ENCODE assay signal across 17 cellular contexts in the genomic region with DNA sequence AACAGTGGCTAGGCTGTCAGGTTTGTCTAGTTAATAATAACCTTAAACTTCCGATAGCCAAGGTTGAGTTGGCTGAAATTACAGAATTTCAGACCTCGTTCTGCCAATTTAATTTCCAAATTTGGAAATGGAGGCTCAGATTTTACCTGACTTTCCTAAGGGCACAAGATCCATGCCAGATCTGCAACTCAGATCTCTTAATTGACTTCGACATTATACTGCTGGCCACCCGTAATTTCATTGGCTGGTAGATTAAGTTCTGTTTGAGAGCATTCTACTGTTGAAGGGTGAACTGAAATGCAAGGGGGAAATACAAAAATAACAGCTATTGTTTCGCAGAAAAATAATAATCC.
DNase-seq lines count a peak whose midpoint lies in the region; ATAC-seq and TF ChIP-seq lines count a peak whose summit lies in the region.
"Had no signal": no experiment of that assay in that cellular context is flagged by ENCODE, and none has a peak within 500 bp of the region (broad histone marks: within the 10 kb centered on the region; RNA-seq: fewer than 3 reads in every experiment).

No MANE protein-coding gene starts in this region.

- no peaks in the 10 kb centered on the region for H3K9me3 ChIP-seq in SK-N-SH
- no peaks in the 10 kb centered on the region for H3K9me3 ChIP-seq in right lobe of liver
- H3K9me3 ChIP-seq in neuronal stem cell (replicated peaks in 1 of 2; ENCODE audit: control insufficient read depth in 2 of 2, insufficient read depth in 1 of 2, low read depth in 1 of 2, low read length in 2 of 2) = no peaks in the 10 kb centered on the region

- H3K9me2 ChIP-seq in SK-N-SH = no peaks in the 10 kb centered on the region

- H3K27ac ChIP-seq in SK-N-SH (ENCODE audit: low read depth in 2 of 2, low read length in 1 of 2) (peak overlapping the region in 1 of 2 experiments; percentile 91; a peak in 2 of 4 replicates), right lobe of liver (peak overlapping the region in 1 of 3 donors; percentile 59), neuronal stem cell (replicated peaks; ENCODE audit: low read length) (no peak overlapping the region)
- H3K27ac ChIP-seq: 22Rv1; BLaER1 treated with 17β-estradiol and CSF1 and Interleukin-3, amounts not matched to agents 10 nM and 100 nM; GM23248 had no signal

- H3K27me3 ChIP-seq in SK-N-SH (ENCODE audit: insufficient read depth) (no peaks in the 10 kb centered on the region), right lobe of liver (no peaks in the 10 kb centered on the region), neuronal stem cell (ENCODE audit: control insufficient read depth in 3 of 3, insufficient read depth in 3 of 3, low read depth in 1 of 3, low read length in 3 of 3) (peaks cover 0 to 4% (median 0%) of the 10 kb centered on the region in 3 experiments)
- H3K27me3 ChIP-seq: BLaER1 treated with 17β-estradiol and CSF1 and Interleukin-3, amounts not matched to agents 10 nM and 100 nM had no signal

- no peak overlapping the region for H2BK12ac ChIP-seq in neuronal stem cell (ENCODE audit: low read length)

- POLR2A ChIA-PET in SK-N-SH (lab: Yijun Ruan, JAX) = no interaction called here

- CTCF ChIA-PET in SK-N-SH (lab: Yijun Ruan, JAX) = interaction anchor here (0.8 to 1.8 kb wide), 4 partner anchors 10 to 207 kb away, joined by 3 to 11 read pairs (median 4); no protein-coding TSS in a partner anchor

- H3K79me2 ChIP-seq in SK-N-SH (ENCODE audit: insufficient read depth) = no peaks in the 10 kb centered on the region

- H2AFZ ChIP-seq in SK-N-SH (ENCODE audit: low read depth) (no peak overlapping the region), neuronal stem cell (ENCODE audit: low read length) (no peak overlapping the region)
- H2AFZ ChIP-seq: GM23248 had no signal

- no peaks in the 10 kb centered on the region for H3K79me1 ChIP-seq in neuronal stem cell (ENCODE audit: low read depth, low read length)

- no peak overlapping the region for H2BK120ac ChIP-seq in neuronal stem cell (ENCODE audit: low read depth, low read length)

- TF ChIP-seq CTCF in SK-N-SH (IDR thresholded peaks at IDR 0.05) (no peak), right lobe of liver (IDR thresholded peaks at IDR 0.05) (no peak)

- no peaks in the 10 kb centered on the region for H4K20me1 ChIP-seq in SK-N-SH (ENCODE audit: insufficient read depth)
- H4K20me1 ChIP-seq: BLaER1 treated with 17β-estradiol and CSF1 and Interleukin-3, amounts not matched to agents 10 nM and 100 nM had no signal

- H4K91ac ChIP-seq in neuronal stem cell (ENCODE audit: low read depth, low read length, poor library complexity) = no peak overlapping the region

- no peaks in the 10 kb centered on the region for H3F3A ChIP-seq in SK-N-SH (replicated peaks; ENCODE audit: insufficient read depth)

- no peak overlapping the region for H3K18ac ChIP-seq in neuronal stem cell (ENCODE audit: low read length)

- no peak for TF ChIP-seq POLR2A in right lobe of liver (IDR thresholded peaks at IDR 0.05)

- ATAC-seq in SK-N-SH treated with all-trans-retinoic acid at 6 μM for 48 hours (no peak), right lobe of liver (peak; percentile 54 to 77 (median 64))

- H3K14ac ChIP-seq in neuronal stem cell (ENCODE audit: low read length) = no peak overlapping the region

- no peak overlapping the region for H2BK15ac ChIP-seq in neuronal stem cell (ENCODE audit: low read length)

- H3K9ac ChIP-seq in SK-N-SH = no peak overlapping the region
- H3K9ac ChIP-seq in neuronal stem cell (ENCODE audit: low read depth, low read length, poor library complexity) = no peak overlapping the region
- H3K9ac ChIP-seq: BLaER1 treated with 17β-estradiol and CSF1 and Interleukin-3, amounts not matched to agents 10 nM and 100 nM; GM23248 had no signal

- H2AK5ac ChIP-seq in neuronal stem cell (ENCODE audit: low read depth, low read length) = no peak overlapping the region

- H2BK5ac ChIP-seq in neuronal stem cell (ENCODE audit: low read length) = no peak overlapping the region

- 11% methylated on average over 5 of the region's 5 CpGs for WGBS in SK-N-SH (ENCODE audit: low lambda C conversion rate)
- 45% methylated on average over 5 of the region's 5 CpGs for WGBS in right lobe of liver (ENCODE audit: insufficient coverage, low coverage, low lambda C conversion rate, missing lambda C conversion rate)
- WGBS in neuronal stem cell (ENCODE audit: extremely low coverage in 2 of 2, insufficient read length in 2 of 2, insufficient replicate concordance in 1 of 2), 2 donors = no CpG with 5 or more reads among the region's 5 CpGs

- H3K4me3 ChIP-seq in SK-N-SH (ENCODE audit: low read depth in 2 of 2, low read length in 1 of 2) (no peak overlapping the region), right lobe of liver (no peak overlapping the region), neuronal stem cell (ENCODE audit: low read length in 2 of 2) (no peak overlapping the region)
- H3K4me3 ChIP-seq: BLaER1 treated with 17β-estradiol and CSF1 and Interleukin-3, amounts not matched to agents 10 nM and 100 nM; GM23248 had no signal

- peaks cover 0 to 25% of the 10 kb centered on the region in 2 experiments; a peak in 2 of 4 replicates for H3K4me1 ChIP-seq in SK-N-SH (ENCODE audit: control insufficient read depth in 1 of 2, insufficient read depth in 2 of 2, low read depth in 1 of 2, low read length in 1 of 2)
- H3K4me1 ChIP-seq in right lobe of liver = peaks cover 0 to 23% (median 4%) of the 10 kb centered on the region in 4 donors
- peaks cover 0 to 6% of the 10 kb centered on the region in 2 donors for H3K4me1 ChIP-seq in neuronal stem cell (ENCODE audit: control insufficient read depth in 2 of 2, insufficient read depth in 1 of 2, low read depth in 1 of 2, low read length in 2 of 2)

- peak; percentile 33; the same call in 1 of the 2 replicates for TF ChIP-seq RAD21 in SK-N-SH (IDR thresholded peaks at IDR 0.05; ENCODE audit: low read length)

- H3K23ac ChIP-seq in neuronal stem cell (ENCODE audit: low read depth, low read length, poor library complexity) = no peak overlapping the region

- H3K4me2 ChIP-seq in SK-N-SH (no peak overlapping the region), neuronal stem cell (ENCODE audit: insufficient read depth, low read length, poor library complexity, severe bottlenecking) (no peak overlapping the region)
- H3K4me2 ChIP-seq: BLaER1 treated with 17β-estradiol and CSF1 and Interleukin-3, amounts not matched to agents 10 nM and 100 nM had no signal

- no peak overlapping the region for H4K8ac ChIP-seq in neuronal stem cell (ENCODE audit: low read depth, low read length)

- H3K36me3 ChIP-seq in SK-N-SH (replicated peaks in 1 of 2; ENCODE audit: control insufficient read depth in 1 of 2, insufficient read depth in 2 of 2, low read length in 1 of 2) = no peaks in the 10 kb centered on the region
- H3K36me3 ChIP-seq in right lobe of liver = no peaks in the 10 kb centered on the region
- no peaks in the 10 kb centered on the region for H3K36me3 ChIP-seq in neuronal stem cell (replicated peaks in 1 of 2; ENCODE audit: control insufficient read depth in 2 of 2, insufficient read depth in 2 of 2, low read length in 2 of 2)
- H3K36me3 ChIP-seq: BLaER1 treated with 17β-estradiol and CSF1 and Interleukin-3, amounts not matched to agents 10 nM and 100 nM had no signal

- intact Hi-C loops in right lobe of liver (cut with DNase I) = no loop called here

- DNase-seq in SK-N-SH = no peak
- DNase-seq in SK-N-DZ (ENCODE audit: low spot score) = peak; percentile 95
- no peak for DNase-seq in right lobe of liver
- DNase-seq in neuronal stem cell (ENCODE audit: low spot score) = no peak
- no peak for DNase-seq in midbrain (lab: John Stamatoyannopoulos, UW)
- DNase-seq in DMS53 treated with DMSO at 0.1 percent for 48 hours (lab: John Stamatoyannopoulos, UW; ENCODE audit: unreplicated experiment) = no peak
- DNase-seq: CD4-positive, alpha-beta T cell; CD8-positive, alpha-beta memory T cell; DMS 273 treated with DMSO at 0.1 percent for 48 hours; DMS79 treated with DMSO at 0.1 percent for 48 hours; GF-D8; GM23248; H7; HCEC 1CT had no signal

- peak in 1 of 2 experiments; percentile 92; a peak in 2 of 4 replicates for TF ChIP-seq EP300 in SK-N-SH (IDR thresholded peaks at IDR 0.05; ENCODE audit: borderline replicate concordance in 1 of 2, low read depth in 1 of 2, low read length in 1 of 2)

- no peak overlapping the region for H3K4ac ChIP-seq in neuronal stem cell (ENCODE audit: low read length)

TF ChIP-seq in SK-N-SH, 30 proteins besides CTCF, POLR2A, EP300 and RAD21 (continues in another document):
- TF ChIP-seq MAX (IDR thresholded peaks at IDR 0.05; ENCODE audit: low read depth) = no peak

TF ChIP-seq in SK-N-SH treated with all-trans-retinoic acid at 6 μM for 48 hours, 23 proteins besides CTCF, POLR2A, EP300 and RAD21:
- no peak for TF ChIP-seq OSR1 (CRISPR knock-in tag; IDR thresholded peaks at IDR 0.05)
- no peak for TF ChIP-seq ESRRG (CRISPR knock-in tag; IDR thresholded peaks at IDR 0.05)
- TF ChIP-seq TOX (CRISPR knock-in tag; IDR thresholded peaks at IDR 0.05; ENCODE audit: borderline replicate concordance) = no peak
